In genomic region chr3:127775398-127776109, GRCh38 we compare ENCODE assay signal across 8 cellular contexts. TPM values are rescaled to one million over a fixed set of nuclear protein-coding genes. Genes with fewer than 3 reads are reported as not detected.
A peak's percentile ranks its signal among the peaks of the same experiment; 100 is the strongest.
DNase-seq lines count a peak whose midpoint lies in the region; ATAC-seq and TF ChIP-seq lines count a peak whose summit lies in the region.

No MANE protein-coding gene starts in this region.

- H3K27me3 ChIP-seq in stomach: no peaks in the 10 kb centered on the region

- peak overlapping the region; percentile 28 to 76 (median 59) for H3K27ac ChIP-seq in stomach

- H3K4me3 ChIP-seq in stomach: no peak overlapping the region

- intact Hi-C loops in left cardiac atrium (cut with DNase I) (no loop called here), stomach (cut with DNase I; ENCODE audit: low total_unique reads) (no loop called here)
- intact Hi-C loops in activated T-helper 2 cell treated with anti-CD3 and anti-CD28 coated beads, Interferon-gamma antibody, Interleukin-2, Interleukin-4, amounts not matched to agents 10 μg/mL and 5 μg/mL and 100 μg/mL, durations not matched to agents 14 hours and 24 hours and 36 hours (cut with micrococcal nuclease): no loop called here

- peak overlapping the region; percentile 92 for H3K27ac Mint-ChIP-seq in HFFc6
- H3K27ac Mint-ChIP-seq in activated T-helper 2 cell treated with anti-CD3 and anti-CD28 coated beads, Interferon-gamma antibody, Interleukin-2, Interleukin-4, amounts not matched to agents 10 μg/mL and 5 μg/mL and 100 μg/mL, durations not matched to agents 14 hours and 24 hours and 36 hours: no peak overlapping the region
- no peak overlapping the region for H3K27ac Mint-ChIP-seq in activated CD8-positive, alpha-beta T cell treated with anti-CD3 and anti-CD28 coated beads, Interleukin-2, amount 10 ng/mL, durations not matched to agents 7 days and 5 days

- ATAC-seq in SK-N-SH treated with all-trans-retinoic acid at 6 μM for 48 hours (peak; percentile 68), left cardiac atrium (peak; percentile 43 to 69)
- ATAC-seq in activated CD8-positive, alpha-beta T cell treated with anti-CD3 and anti-CD28 coated beads, Interleukin-2, amount 10 ng/mL, durations not matched to agents 7 days and 5 days: no peak

- peak overlapping the region; percentile 73 for H3K4me3 Mint-ChIP-seq in HFFc6
- no peak overlapping the region for H3K4me3 Mint-ChIP-seq in activated T-helper 2 cell treated with anti-CD3 and anti-CD28 coated beads, Interferon-gamma antibody, Interleukin-2, Interleukin-4, amounts not matched to agents 10 μg/mL and 5 μg/mL and 100 μg/mL, durations not matched to agents 14 hours and 24 hours and 36 hours (ENCODE audit: low read depth)
- H3K4me3 Mint-ChIP-seq in activated CD8-positive, alpha-beta T cell treated with anti-CD3 and anti-CD28 coated beads, Interleukin-2, amount 10 ng/mL, durations not matched to agents 7 days and 5 days: no peak overlapping the region

- peaks cover 35% of the 10 kb centered on the region for H3K36me3 Mint-ChIP-seq in HFFc6 (ENCODE audit: low read depth)
- H3K36me3 Mint-ChIP-seq in activated T-helper 2 cell treated with anti-CD3 and anti-CD28 coated beads, Interferon-gamma antibody, Interleukin-2, Interleukin-4, amounts not matched to agents 10 μg/mL and 5 μg/mL and 100 μg/mL, durations not matched to agents 14 hours and 24 hours and 36 hours (ENCODE audit: low read depth): peaks cover 9% of the 10 kb centered on the region
- H3K36me3 Mint-ChIP-seq in activated CD8-positive, alpha-beta T cell treated with anti-CD3 and anti-CD28 coated beads, Interleukin-2, amount 10 ng/mL, durations not matched to agents 7 days and 5 days (ENCODE audit: low read depth): peaks cover 2% of the 10 kb centered on the region

- peaks cover 1% of the 10 kb centered on the region; the same call in 1 of the 2 replicates for H3K27me3 Mint-ChIP-seq in HFFc6 (ENCODE audit: insufficient read depth)
- no peaks in the 10 kb centered on the region for H3K27me3 Mint-ChIP-seq in activated T-helper 2 cell treated with anti-CD3 and anti-CD28 coated beads, Interferon-gamma antibody, Interleukin-2, Interleukin-4, amounts not matched to agents 10 μg/mL and 5 μg/mL and 100 μg/mL, durations not matched to agents 14 hours and 24 hours and 36 hours (ENCODE audit: low read depth)
- H3K27me3 Mint-ChIP-seq in activated CD8-positive, alpha-beta T cell treated with anti-CD3 and anti-CD28 coated beads, Interleukin-2, amount 10 ng/mL, durations not matched to agents 7 days and 5 days (ENCODE audit: low read depth): no peaks in the 10 kb centered on the region

- POLR2A ChIA-PET in activated CD8-positive, alpha-beta T cell treated with anti-CD3 and anti-CD28 coated beads, Interleukin-2, amount 10 ng/mL, durations not matched to agents 7 days and 5 days (lab: Charles Lee): no interaction called here

- TF ChIP-seq EP300 in stomach (IDR thresholded peaks at IDR 0.05): no peak

- peaks cover 0 to 5% (median 2%) of the 10 kb centered on the region in 4 donors for H3K36me3 ChIP-seq in stomach

- H3K9me3 Mint-ChIP-seq in HFFc6: peaks cover 9% of the 10 kb centered on the region; the same call in 1 of the 2 replicates
- H3K9me3 Mint-ChIP-seq in activated T-helper 2 cell treated with anti-CD3 and anti-CD28 coated beads, Interferon-gamma antibody, Interleukin-2, Interleukin-4, amounts not matched to agents 10 μg/mL and 5 μg/mL and 100 μg/mL, durations not matched to agents 14 hours and 24 hours and 36 hours: peaks cover 10% of the 10 kb centered on the region
- H3K9me3 Mint-ChIP-seq in activated CD8-positive, alpha-beta T cell treated with anti-CD3 and anti-CD28 coated beads, Interleukin-2, amount 10 ng/mL, durations not matched to agents 7 days and 5 days (ENCODE audit: insufficient read depth): peaks cover 8% of the 10 kb centered on the region

- CTCF ChIA-PET in activated CD8-positive, alpha-beta T cell treated with anti-CD3 and anti-CD28 coated beads, Interleukin-2, amount 10 ng/mL, durations not matched to agents 7 days and 5 days (lab: Charles Lee): no interaction called here

- no peaks in the 10 kb centered on the region for H3K9me3 ChIP-seq in stomach

- no peak for TF ChIP-seq CTCF in HFFc6 (IDR thresholded peaks at IDR 0.05)
- TF ChIP-seq CTCF in stomach (IDR thresholded peaks at IDR 0.05): no peak

- peaks cover 12 to 46% (median 25%) of the 10 kb centered on the region in 4 donors for H3K4me1 ChIP-seq in stomach

- DNase-seq in A172 (ENCODE audit: low spot score) (peak; percentile 83), HFFc6 (peak; percentile 40), left cardiac atrium (peak; percentile 54), stomach (no peak), islet precursor cell (no peak)
- no peak for DNase-seq in activated T-helper 2 cell treated with anti-CD3 and anti-CD28 coated beads, Interferon-gamma antibody, Interleukin-2, Interleukin-4, amounts not matched to agents 10 μg/mL and 5 μg/mL and 100 μg/mL, durations not matched to agents 14 hours and 24 hours and 36 hours (ENCODE audit: low spot score)
- no peak for DNase-seq in activated CD8-positive, alpha-beta T cell treated with anti-CD3 and anti-CD28 coated beads, Interleukin-2, amount 10 ng/mL, durations not matched to agents 7 days and 5 days

- peaks cover 70% of the 10 kb centered on the region for H3K4me1 Mint-ChIP-seq in HFFc6 (ENCODE audit: low read depth)
- peaks cover 21% of the 10 kb centered on the region for H3K4me1 Mint-ChIP-seq in activated T-helper 2 cell treated with anti-CD3 and anti-CD28 coated beads, Interferon-gamma antibody, Interleukin-2, Interleukin-4, amounts not matched to agents 10 μg/mL and 5 μg/mL and 100 μg/mL, durations not matched to agents 14 hours and 24 hours and 36 hours (ENCODE audit: low read depth)
- H3K4me1 Mint-ChIP-seq in activated CD8-positive, alpha-beta T cell treated with anti-CD3 and anti-CD28 coated beads, Interleukin-2, amount 10 ng/mL, durations not matched to agents 7 days and 5 days (ENCODE audit: low read depth): peaks cover 11% of the 10 kb centered on the region

- no peak for TF ChIP-seq POLR2A in stomach (IDR thresholded peaks at IDR 0.05)

- WGBS in stomach, 5 donors: 42 to 55% (median 44%) methylated on average over 17 of the region's 17 CpGs

TF ChIP-seq in SK-N-SH treated with all-trans-retinoic acid at 6 μM for 48 hours, 23 proteins besides CTCF, POLR2A, EP300 and RAD21 (continues in another document):
- TF ChIP-seq ZC3H10 (CRISPR knock-in tag; IDR thresholded peaks at IDR 0.05) (no peak), OSR1 (CRISPR knock-in tag; IDR thresholded peaks at IDR 0.05) (no peak), RARB (CRISPR knock-in tag; IDR thresholded peaks at IDR 0.05) (no peak), TCF4 (CRISPR knock-in tag; IDR thresholded peaks at IDR 0.05; ENCODE audit: borderline replicate concordance) (no peak), CREB5 (CRISPR knock-in tag; IDR thresholded peaks at IDR 0.05; ENCODE audit: low read depth) (no peak), ESRRG (CRISPR knock-in tag; IDR thresholded peaks at IDR 0.05) (no peak), ZNF70 (CRISPR knock-in tag; IDR thresholded peaks at IDR 0.05) (no peak), GLIS3 (CRISPR knock-in tag; IDR thresholded peaks at IDR 0.05) (no peak), ZFP3 (CRISPR knock-in tag; IDR thresholded peaks at IDR 0.05) (no peak), PATZ1 (CRISPR knock-in tag; IDR thresholded peaks at IDR 0.05; ENCODE audit: borderline replicate concordance) (no peak), SNAI2 (CRISPR knock-in tag; IDR thresholded peaks at IDR 0.05) (no peak), ARNTL (CRISPR knock-in tag; IDR thresholded peaks at IDR 0.05; ENCODE audit: borderline replicate concordance, low read depth) (no peak)

RNA-seq across cellular contexts. Expression of gene MGLL, which starts 46.8 kb away (rescaled TPM):
- 31.2 and 31.4 TPM in 2 replicates for total RNA-seq in A172 (2014; rRNA removed; shearing (Covaris generic))
- 100 to 1,000 TPM; 128 to 144 (median 129) TPM for total RNA-seq in HFFc6 (2021; fragmentation: NEBNext Ultra II Directional; extraction: Animal tissue kit (Norgen Biotek cat#: 25700))
- total RNA-seq in left cardiac atrium (100 to 1,000 TPM in 1 of 2 donors, 10 to 100 TPM in 1; 95.4 to 122 TPM), stomach (100 to 1,000 TPM in 1 of 5 donors, 10 to 100 TPM in 4; 10.5 to 118 (median 55.1) TPM)
- polyA plus RNA-seq in stomach: 10 to 100 TPM; 17.3 to 50.9 (median 25.0) TPM
- total RNA-seq in activated T-helper 2 cell treated with anti-CD3 and anti-CD28 coated beads, Interferon-gamma antibody, Interleukin-2, Interleukin-4, amounts not matched to agents 10 μg/mL and 5 μg/mL and 100 μg/mL, durations not matched to agents 14 hours and 24 hours and 36 hours: 6.5 and 6.6 TPM in 2 replicates
- total RNA-seq in activated CD8-positive, alpha-beta T cell treated with anti-CD3 and anti-CD28 coated beads, Interleukin-2, amount 10 ng/mL, durations not matched to agents 7 days and 5 days: 1 to 10 TPM; 1.5 to 2.2 TPM

Comparison
In these comparisons a context has a peak if more than half of its experiments do, and no peak if none do; other contexts are left out.
1. DNase-seq: peak in A172 (single experiment), HFFc6 (single experiment) and left cardiac atrium (single experiment); none in stomach (single experiment), islet precursor cell (single experiment), activated T-helper 2 cell treated with anti-CD3 and anti-CD28 coated beads, Interferon-gamma antibody, Interleukin-2, Interleukin-4, amounts not matched to agents 10 μg/mL and 5 μg/mL and 100 μg/mL, durations not matched to agents 14 hours and 24 hours and 36 hours (single experiment) and activated CD8-positive, alpha-beta T cell treated with anti-CD3 and anti-CD28 coated beads, Interleukin-2, amount 10 ng/mL, durations not matched to agents 7 days and 5 days (single experiment).